Comparison of ENCODE assay signal across 8 cellular contexts in the genomic region with DNA sequence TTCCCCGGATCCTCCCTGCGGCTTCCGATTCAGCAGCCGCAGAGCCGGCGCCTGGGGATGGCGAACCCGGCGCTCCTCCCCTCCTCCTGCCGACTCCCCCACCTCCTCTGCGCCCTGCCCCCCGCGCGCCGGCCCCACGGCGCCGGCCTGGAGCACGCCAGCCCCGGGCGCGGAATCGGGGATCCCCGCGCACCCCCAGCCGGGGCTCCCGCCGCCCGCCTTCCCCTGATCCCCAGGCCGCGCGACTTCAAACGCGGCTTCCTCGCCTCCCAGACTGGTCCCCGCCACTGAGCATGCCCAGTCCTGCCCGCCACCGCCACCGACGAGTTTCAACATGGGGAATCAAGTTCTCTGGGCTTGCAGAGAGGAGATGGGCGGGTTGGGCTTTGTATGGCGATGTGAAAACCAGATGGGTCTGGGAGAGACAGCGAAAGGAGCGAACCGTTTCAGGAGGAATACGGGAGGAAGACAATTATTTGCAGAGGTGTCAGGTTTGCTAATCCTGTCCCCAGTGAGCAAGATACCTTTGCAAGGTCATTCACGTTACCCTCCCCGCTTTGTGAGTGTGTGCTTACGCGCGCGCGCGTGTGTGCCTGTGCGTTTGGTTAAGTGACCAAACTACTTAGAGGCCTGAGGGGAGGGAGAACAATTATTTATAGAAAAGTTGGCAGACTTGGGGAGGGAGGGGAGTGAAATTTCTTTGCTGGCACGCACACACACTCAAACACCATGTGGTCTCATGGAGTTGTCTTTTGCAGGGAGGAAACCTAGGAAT. TPM values are rescaled to one million over a fixed set of nuclear protein-coding genes. Genes with fewer than 3 reads are reported as not detected.
DNase-seq lines count a peak whose midpoint lies in the region; ATAC-seq and TF ChIP-seq lines count a peak whose summit lies in the region.

Gene PANK1 (minus strand): TSS at position 276 of the 775 bp plus-strand sequence. CDS start 351 bp downstream, outside the sequence.

- TF ChIP-seq CTCF in AG09319 (IDR thresholded peaks at IDR 0.05; ENCODE audit: low read depth, low read length): no peak

- DNase-seq in AG09319 (ENCODE audit: extremely low read depth, low read depth) (peak; percentile 41), NCI-H2227 (lab: John Stamatoyannopoulos, UW; ENCODE audit: unreplicated experiment) (peak; percentile 77), cerebellum (ENCODE audit: low spot score) (peak; percentile 80), kidney tubule cell (ENCODE audit: low spot score) (peak; percentile 78)
- DNase-seq in activated CD4-positive, alpha-beta T cell treated with anti-CD3 and anti-CD28 coated beads for 1 hour: peak; percentile 46
- peak; percentile 19 to 48 for DNase-seq in stimulated activated CD4-positive, alpha-beta T cell treated with anti-CD3 and anti-CD28 coated beads, Interleukin-1b, Interleukin-23, amount 100 ng/mL, for 1 hour (ENCODE audit: low read depth in 2 of 2)

- ATAC-seq in GM18873 (IDR thresholded peaks at IDR 0.05; ENCODE audit: low FRiP score, unreplicated experiment): peak; percentile 42
- ATAC-seq in HG03103 (IDR thresholded peaks at IDR 0.05; ENCODE audit: low read depth, unreplicated experiment): peak; percentile 32

RNA-seq across cellular contexts. Expression of gene PANK1, which starts in this region (rescaled TPM):
- 29.7 TPM for total RNA-seq in cerebellum

Comparison
In these comparisons a context has a peak if more than half of its experiments do, and no peak if none do; other contexts are left out.
1. Peak in every context shown above with its lines: DNase-seq and ATAC-seq.